1 cellular context compared by ENCODE assay signal in the genomic region with DNA sequence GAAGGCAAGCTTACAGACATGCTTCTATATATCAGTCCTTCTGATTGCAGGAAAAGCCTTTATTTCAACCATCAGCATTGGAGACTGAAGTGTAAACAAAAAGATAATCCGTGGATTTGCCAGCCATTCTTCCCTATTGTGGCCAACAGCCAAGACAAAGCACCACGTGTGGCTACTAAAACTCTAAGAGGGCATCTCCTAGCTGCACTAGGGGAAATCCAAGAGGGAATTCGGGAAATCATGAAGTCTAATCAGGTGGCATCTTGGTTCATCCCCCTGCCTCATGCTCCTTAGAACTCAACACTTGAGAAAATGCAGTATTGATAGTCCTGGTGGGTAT.
TF ChIP-seq lines count a peak whose summit lies in the region.

No MANE protein-coding gene starts in this region.

TF ChIP-seq in A549, 52 proteins besides CTCF, POLR2A, EP300 and RAD21 (continued from another document):
- TF ChIP-seq, protein P1, sequence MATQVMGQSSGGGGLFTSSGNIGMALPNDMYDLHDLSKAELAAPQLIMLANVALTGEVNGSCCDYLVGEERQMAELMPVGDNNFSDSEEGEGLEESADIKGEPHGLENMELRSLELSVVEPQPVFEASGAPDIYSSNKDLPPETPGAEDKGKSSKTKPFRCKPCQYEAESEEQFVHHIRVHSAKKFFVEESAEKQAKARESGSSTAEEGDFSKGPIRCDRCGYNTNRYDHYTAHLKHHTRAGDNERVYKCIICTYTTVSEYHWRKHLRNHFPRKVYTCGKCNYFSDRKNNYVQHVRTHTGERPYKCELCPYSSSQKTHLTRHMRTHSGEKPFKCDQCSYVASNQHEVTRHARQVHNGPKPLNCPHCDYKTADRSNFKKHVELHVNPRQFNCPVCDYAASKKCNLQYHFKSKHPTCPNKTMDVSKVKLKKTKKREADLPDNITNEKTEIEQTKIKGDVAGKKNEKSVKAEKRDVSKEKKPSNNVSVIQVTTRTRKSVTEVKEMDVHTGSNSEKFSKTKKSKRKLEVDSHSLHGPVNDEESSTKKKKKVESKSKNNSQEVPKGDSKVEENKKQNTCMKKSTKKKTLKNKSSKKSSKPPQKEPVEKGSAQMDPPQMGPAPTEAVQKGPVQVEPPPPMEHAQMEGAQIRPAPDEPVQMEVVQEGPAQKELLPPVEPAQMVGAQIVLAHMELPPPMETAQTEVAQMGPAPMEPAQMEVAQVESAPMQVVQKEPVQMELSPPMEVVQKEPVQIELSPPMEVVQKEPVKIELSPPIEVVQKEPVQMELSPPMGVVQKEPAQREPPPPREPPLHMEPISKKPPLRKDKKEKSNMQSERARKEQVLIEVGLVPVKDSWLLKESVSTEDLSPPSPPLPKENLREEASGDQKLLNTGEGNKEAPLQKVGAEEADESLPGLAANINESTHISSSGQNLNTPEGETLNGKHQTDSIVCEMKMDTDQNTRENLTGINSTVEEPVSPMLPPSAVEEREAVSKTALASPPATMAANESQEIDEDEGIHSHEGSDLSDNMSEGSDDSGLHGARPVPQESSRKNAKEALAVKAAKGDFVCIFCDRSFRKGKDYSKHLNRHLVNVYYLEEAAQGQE (IDR thresholded peaks at IDR 0.05), result no peak
- no peak for TF ChIP-seq EHMT2 (IDR thresholded peaks at IDR 0.05; ENCODE audit: low read depth)
- no peak for TF ChIP-seq HOXB5 (CRISPR knock-in tag; IDR thresholded peaks at IDR 0.05)
- no peak for TF ChIP-seq FOXS1 (CRISPR knock-in tag; IDR thresholded peaks at IDR 0.05)
- no peak for TF ChIP-seq ZNF302 (CRISPR knock-in tag; IDR thresholded peaks at IDR 0.05)
- no peak for TF ChIP-seq GATA3 (IDR thresholded peaks at IDR 0.05; ENCODE audit: borderline replicate concordance)
- no peak for TF ChIP-seq ESRRA (IDR thresholded peaks at IDR 0.05; ENCODE audit: borderline replicate concordance, low read length)
- TF ChIP-seq, protein P2, sequence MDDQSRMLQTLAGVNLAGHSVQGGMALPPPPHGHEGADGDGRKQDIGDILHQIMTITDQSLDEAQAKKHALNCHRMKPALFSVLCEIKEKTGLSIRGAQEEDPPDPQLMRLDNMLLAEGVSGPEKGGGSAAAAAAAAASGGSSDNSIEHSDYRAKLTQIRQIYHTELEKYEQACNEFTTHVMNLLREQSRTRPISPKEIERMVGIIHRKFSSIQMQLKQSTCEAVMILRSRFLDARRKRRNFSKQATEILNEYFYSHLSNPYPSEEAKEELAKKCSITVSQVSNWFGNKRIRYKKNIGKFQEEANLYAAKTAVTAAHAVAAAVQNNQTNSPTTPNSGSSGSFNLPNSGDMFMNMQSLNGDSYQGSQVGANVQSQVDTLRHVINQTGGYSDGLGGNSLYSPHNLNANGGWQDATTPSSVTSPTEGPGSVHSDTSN (IDR thresholded peaks at IDR 0.05), result no peak
